Comparison of ENCODE assay signal across 35 cellular contexts in the genomic region with DNA sequence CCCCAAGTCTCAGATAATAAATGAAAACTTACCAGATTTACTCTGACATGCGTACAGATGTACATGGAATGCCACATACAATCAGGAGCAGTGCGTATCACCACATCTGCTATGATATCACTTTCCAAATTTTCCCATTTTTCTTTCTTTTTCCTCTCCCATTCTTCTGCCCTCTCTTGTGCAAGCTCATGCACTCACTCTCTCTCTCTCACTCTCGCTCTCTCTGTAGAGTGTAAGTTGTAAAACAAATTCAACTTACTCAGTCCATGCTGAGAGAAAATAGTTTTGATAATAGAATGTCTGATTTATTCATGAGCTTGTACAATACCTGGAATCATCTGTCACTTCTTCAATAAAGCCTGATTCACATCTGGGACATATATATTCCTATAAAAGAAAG.
"Had no signal": no experiment of that assay in that cellular context is flagged by ENCODE, and none has a peak within 500 bp of the region (broad histone marks: within the 10 kb centered on the region; RNA-seq: fewer than 3 reads in every experiment).

No MANE protein-coding gene starts in this region.

- H3K27ac Mint-ChIP-seq: activated B cell treated with CpG ODN at 0.5 μM for 24 hours; activated CD4-positive, alpha-beta memory T cell treated with anti-CD3 and anti-CD28 coated beads for 36 hours; activated CD4-positive, alpha-beta T cell treated with anti-CD3 and anti-CD28 coated beads, Interleukin-2, amount 10 ng/mL, durations not matched to agents 24 days and 14 days; activated CD8-positive, alpha-beta T cell treated with anti-CD3 and anti-CD28 coated beads for 36 hours; activated naive CD4-positive, alpha-beta T cell treated with anti-CD3 and anti-CD28 coated beads for 36 hours; activated naive CD4-positive, alpha-beta T cell treated with anti-CD3 and anti-CD28 coated beads, Interleukin-2, amount 50 U/mL, for 72 hours; activated naive CD8-positive, alpha-beta T cell treated with anti-CD3 and anti-CD28 coated beads for 36 hours; activated T-cell treated with anti-CD3 and anti-CD28 coated beads, Interleukin-2, amount 50 U/mL, for 72 hours; activated T-helper 1 cell treated with anti-CD3 and anti-CD28 coated beads, Interleukin-12 subunit alpha, Interleukin-12 subunit beta, Interleukin-2, Interleukin-4 antibody, amounts not matched to agents 30 ng/mL and 10 ng/mL and 1 ng/mL, durations not matched to agents 14 hours and 24 hours and 36 hours; activated T-helper 17 cell treated with anti-CD3 and anti-CD28 coated beads, Interleukin-2, amount 50 U/mL, for 72 hours; T-helper 1 cell treated with Interleukin-12 subunit alpha and Interleukin-12 subunit beta and Interleukin-4 antibody, amounts not matched to agents 30 μg/mL and 1 μg/mL, for 36 hours had no signal

- H3K4me1 ChIP-seq: breast epithelium had no signal

- H3K27me3 ChIP-seq: adrenal gland, body of pancreas, brain microvascular endothelial cell, breast epithelium had no signal

- FAIRE-seq: astrocyte, TTC549 had no signal

- H3K9me3 ChIP-seq: adrenal gland, body of pancreas, breast epithelium had no signal

- H3K4me3 ChIP-seq: adrenal gland, body of pancreas, breast epithelium had no signal

- ATAC-seq: activated CD8-positive, alpha-beta T cell treated with anti-CD3 and anti-CD28 coated beads for 36 hours; activated naive CD4-positive, alpha-beta T cell treated with anti-CD3 and anti-CD28 coated beads, Interleukin-2, amount 50 U/mL, for 72 hours; activated T-cell treated with anti-CD3 and anti-CD28 coated beads, Interleukin-2, amount 50 U/mL, for 4 hours; activated T-cell treated with anti-CD3 and anti-CD28 coated beads, Interleukin-2, amount 50 U/mL, for 72 hours; activated T-helper 17 cell treated with anti-CD3 and anti-CD28 coated beads, Interleukin-2, amount 50 U/mL, for 72 hours; body of pancreas had no signal

- H3K4me3 Mint-ChIP-seq: activated B cell treated with CpG ODN at 0.5 μM for 24 hours; activated CD4-positive, alpha-beta memory T cell treated with anti-CD3 and anti-CD28 coated beads for 36 hours; activated CD4-positive, alpha-beta T cell treated with anti-CD3 and anti-CD28 coated beads, Interleukin-2, amount 10 ng/mL, durations not matched to agents 24 days and 14 days; activated CD8-positive, alpha-beta T cell treated with anti-CD3 and anti-CD28 coated beads for 36 hours; activated naive CD4-positive, alpha-beta T cell treated with anti-CD3 and anti-CD28 coated beads for 36 hours; activated naive CD8-positive, alpha-beta T cell treated with anti-CD3 and anti-CD28 coated beads for 36 hours; activated T-cell treated with anti-CD3 and anti-CD28 coated beads, Interleukin-2, amount 50 U/mL, for 4 hours; activated T-cell treated with anti-CD3 and anti-CD28 coated beads, Interleukin-2, amount 50 U/mL, for 72 hours; activated T-helper 1 cell treated with anti-CD3 and anti-CD28 coated beads, Interleukin-12 subunit alpha, Interleukin-12 subunit beta, Interleukin-2, Interleukin-4 antibody, amounts not matched to agents 30 ng/mL and 10 ng/mL and 1 ng/mL, durations not matched to agents 14 hours and 24 hours and 36 hours; activated T-helper 17 cell treated with anti-CD3 and anti-CD28 coated beads, Interleukin-2, amount 50 U/mL, for 72 hours; T-helper 1 cell treated with Interleukin-12 subunit alpha and Interleukin-12 subunit beta and Interleukin-4 antibody, amounts not matched to agents 30 μg/mL and 1 μg/mL, for 36 hours had no signal

- DNase-seq: activated B cell treated with CpG ODN at 0.5 μM for 24 hours; activated CD4-positive, alpha-beta memory T cell treated with anti-CD3 and anti-CD28 coated beads for 36 hours; activated CD4-positive, alpha-beta T cell treated with anti-CD3 and anti-CD28 coated beads for 4 hours; activated CD4-positive, alpha-beta T cell treated with anti-CD3 and anti-CD28 coated beads, Interleukin-2, amount 10 ng/mL, durations not matched to agents 24 days and 14 days; activated CD4-positive, alpha-beta T cell treated with anti-CD3 and anti-CD28 coated beads, Interleukin-2, amount 50 U/mL, for 1 hour; activated CD4-positive, alpha-beta T cell treated with anti-CD3 and anti-CD28 coated beads, Interleukin-2, amount 50 U/mL, for 4 hours; activated CD4-positive, CD25-positive, alpha-beta regulatory T cell treated with anti-CD3 and anti-CD28 coated beads, Interleukin-2, amount 50 U/mL, for 72 hours; activated CD8-positive, alpha-beta memory T cell treated with anti-CD3 and anti-CD28 coated beads, Interleukin-2, amount 50 U/mL, for 4 hours; activated CD8-positive, alpha-beta T cell treated with anti-CD3 and anti-CD28 coated beads for 36 hours; activated effector memory CD4-positive, alpha-beta T cell treated with anti-CD3 and anti-CD28 coated beads, Interleukin-2, amount 50 U/mL, for 16 hours; activated gamma-delta T cell treated with Interleukin-2 at 50 U/mL for 16 hours; activated naive CD4-positive, alpha-beta T cell; activated naive CD4-positive, alpha-beta T cell treated with anti-CD3 and anti-CD28 coated beads for 36 hours; activated naive CD4-positive, alpha-beta T cell treated with anti-CD3 and anti-CD28 coated beads, Interleukin-2, amount 50 U/mL, for 16 hours; activated naive CD8-positive, alpha-beta T cell treated with anti-CD3 and anti-CD28 coated beads for 36 hours; activated T-cell treated with anti-CD3 and anti-CD28 coated beads for 4 hours; activated T-cell treated with anti-CD3 and anti-CD28 coated beads, Interleukin-2, amount 50 U/mL, for 1 hour; activated T-cell treated with anti-CD3 and anti-CD28 coated beads, Interleukin-2, amount 50 U/mL, for 4 hours; activated T-cell treated with anti-CD3 and anti-CD28 coated beads, Interleukin-2, amount 50 U/mL, for 72 hours; adrenal gland; amniotic stem cell; aorta; body of pancreas; brain microvascular endothelial cell; central memory CD4-positive, alpha-beta T cell; cerebellar nuclear complex; T-helper 1 cell had no signal

- H3K9me3 Mint-ChIP-seq: activated B cell treated with CpG ODN at 0.5 μM for 24 hours; activated CD4-positive, alpha-beta memory T cell treated with anti-CD3 and anti-CD28 coated beads for 36 hours; activated CD4-positive, alpha-beta T cell treated with anti-CD3 and anti-CD28 coated beads, Interleukin-2, amount 10 ng/mL, durations not matched to agents 24 days and 14 days; activated CD8-positive, alpha-beta T cell treated with anti-CD3 and anti-CD28 coated beads for 36 hours; activated naive CD4-positive, alpha-beta T cell treated with anti-CD3 and anti-CD28 coated beads for 36 hours; activated naive CD4-positive, alpha-beta T cell treated with anti-CD3 and anti-CD28 coated beads, Interleukin-2, amount 50 U/mL, for 72 hours; activated naive CD8-positive, alpha-beta T cell treated with anti-CD3 and anti-CD28 coated beads for 36 hours; activated T-cell treated with anti-CD3 and anti-CD28 coated beads, Interleukin-2, amount 50 U/mL, for 4 hours; activated T-cell treated with anti-CD3 and anti-CD28 coated beads, Interleukin-2, amount 50 U/mL, for 72 hours; activated T-helper 1 cell treated with anti-CD3 and anti-CD28 coated beads, Interleukin-12 subunit alpha, Interleukin-12 subunit beta, Interleukin-2, Interleukin-4 antibody, amounts not matched to agents 30 ng/mL and 10 ng/mL and 1 ng/mL, durations not matched to agents 14 hours and 24 hours and 36 hours; activated T-helper 17 cell treated with anti-CD3 and anti-CD28 coated beads, Interleukin-2, amount 50 U/mL, for 72 hours; T-helper 1 cell treated with Interleukin-12 subunit alpha and Interleukin-12 subunit beta and Interleukin-4 antibody, amounts not matched to agents 30 μg/mL and 1 μg/mL, for 36 hours had no signal

- H3K27ac ChIP-seq: adrenal gland, body of pancreas, brain microvascular endothelial cell, breast epithelium, VCaP had no signal

- H3K4me1 Mint-ChIP-seq: activated B cell treated with CpG ODN at 0.5 μM for 24 hours had no signal

- H3K27me3 Mint-ChIP-seq: activated B cell treated with CpG ODN at 0.5 μM for 24 hours; activated CD4-positive, alpha-beta memory T cell treated with anti-CD3 and anti-CD28 coated beads for 36 hours; activated CD4-positive, alpha-beta T cell treated with anti-CD3 and anti-CD28 coated beads, Interleukin-2, amount 10 ng/mL, durations not matched to agents 24 days and 14 days; activated CD8-positive, alpha-beta T cell treated with anti-CD3 and anti-CD28 coated beads for 36 hours; activated naive CD8-positive, alpha-beta T cell treated with anti-CD3 and anti-CD28 coated beads for 36 hours; activated T-helper 17 cell treated with anti-CD3 and anti-CD28 coated beads, Interleukin-2, amount 50 U/mL, for 72 hours had no signal

- H3K36me3 ChIP-seq: brain microvascular endothelial cell, breast epithelium had no signal
